ENCODE assay signal across 11 cellular contexts in the genomic region with DNA sequence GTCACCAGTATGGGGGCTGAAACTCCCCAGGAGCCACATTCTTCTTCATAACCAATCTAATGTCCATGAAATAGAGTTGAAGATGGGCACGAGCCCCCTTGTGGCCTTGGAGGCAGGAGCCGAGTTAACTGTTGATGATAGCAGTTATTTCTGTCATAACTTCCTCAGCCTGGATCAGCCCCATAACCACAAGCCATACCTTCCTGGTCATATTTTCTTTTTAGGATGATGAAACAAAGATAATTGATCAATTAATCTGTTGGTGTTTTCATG.
DNase-seq lines count a peak whose midpoint lies in the region; ATAC-seq and TF ChIP-seq lines count a peak whose summit lies in the region.
"Had no signal": no experiment of that assay in that cellular context is flagged by ENCODE, and none has a peak within 500 bp of the region (broad histone marks: within the 10 kb centered on the region; RNA-seq: fewer than 3 reads in every experiment).

No MANE protein-coding gene starts in this region.

- H3K9ac ChIP-seq in smooth muscle cell (ENCODE audit: low read depth) = no peak overlapping the region

- no peaks in the 10 kb centered on the region for H4K20me1 ChIP-seq in smooth muscle cell (ENCODE audit: low read depth)

- H3K79me2 ChIP-seq in smooth muscle cell (ENCODE audit: low read depth) = no peaks in the 10 kb centered on the region

- intact Hi-C loops in Right ventricle myocardium inferior (cut with DNase I) = loop anchor here (5.0 kb wide), 1 partner anchor 37 kb away; no protein-coding TSS in a partner anchor

- H3K4me3 ChIP-seq in right atrium auricular region (no peak overlapping the region), ectodermal cell (ENCODE audit: insufficient read depth, low read depth, low read length) (no peak overlapping the region), smooth muscle cell (no peak overlapping the region)
- H3K4me3 ChIP-seq: MG63 had no signal

- WGBS in ectodermal cell, 2 experiments = 50 to 74% methylated on average over 1 to 2 of the region's 2 CpGs
- 51% methylated on average over 2 of the region's 2 CpGs for WGBS in smooth muscle cell (ENCODE audit: low lambda C conversion rate)

- DNase-seq in Right ventricle myocardium inferior (ENCODE audit: missing footprints) (no peak), right atrium auricular region (ENCODE audit: low spot score) (no peak), NCI-H2227 treated with DMSO at 0.1 percent for 48 hours (lab: John Stamatoyannopoulos, UW) (peak; percentile 4), smooth muscle cell (lab: John Stamatoyannopoulos, UW; ENCODE audit: unreplicated experiment) (no peak), NCI-H524 (lab: John Stamatoyannopoulos, UW) (no peak), dedifferentiated amniotic fluid mesenchymal stem cell (ENCODE audit: extremely low spot score) (no peak)
- DNase-seq: activated CD4-positive, alpha-beta T cell treated with anti-CD3 and anti-CD28 coated beads for 4 hours; CD4-positive, alpha-beta memory T cell; MG63 had no signal

- peak in 1 of 2 donors; percentile 30 for TF ChIP-seq CTCF in right atrium auricular region (IDR thresholded peaks at IDR 0.05)
- peak; percentile 43 for TF ChIP-seq CTCF in smooth muscle cell (IDR thresholded peaks at IDR 0.05; ENCODE audit: borderline replicate concordance, insufficient read depth, poor library complexity, severe bottlenecking)

- H3K27ac ChIP-seq in right atrium auricular region = no peak overlapping the region
- peak overlapping the region; percentile 2 for H3K27ac ChIP-seq in ectodermal cell (ENCODE audit: insufficient read depth, low read depth, low read length, poor library complexity, severe bottlenecking)
- no peak overlapping the region for H3K27ac ChIP-seq in smooth muscle cell (ENCODE audit: low read depth)

- H3K9me3 ChIP-seq in right atrium auricular region = no peaks in the 10 kb centered on the region
- H3K9me3 ChIP-seq in ectodermal cell (ENCODE audit: control insufficient read depth, low read length) = no peaks in the 10 kb centered on the region
- no peaks in the 10 kb centered on the region for H3K9me3 ChIP-seq in smooth muscle cell (replicated peaks; ENCODE audit: low read depth)
- H3K9me3 ChIP-seq: MG63 had no signal

- H3F3A ChIP-seq in smooth muscle cell (ENCODE audit: low read depth) = no peaks in the 10 kb centered on the region

- no peak overlapping the region for H3K4me2 ChIP-seq in smooth muscle cell

- H3K4me1 ChIP-seq in right atrium auricular region (no peaks in the 10 kb centered on the region), ectodermal cell (ENCODE audit: control insufficient read depth, insufficient read depth, low read length) (peaks cover 38% of the 10 kb centered on the region), smooth muscle cell (ENCODE audit: low read depth) (peaks cover 21% of the 10 kb centered on the region)

- peak; percentile 29 for ATAC-seq in Right ventricle myocardium inferior
- no peak for ATAC-seq in GM21360 (IDR thresholded peaks at IDR 0.05; ENCODE audit: unreplicated experiment)

- H3K27me3 ChIP-seq in right atrium auricular region (no peaks in the 10 kb centered on the region), ectodermal cell (ENCODE audit: control insufficient read depth, insufficient read depth, low read length, poor library complexity, severe bottlenecking) (no peaks in the 10 kb centered on the region), smooth muscle cell (ENCODE audit: low read depth) (no peaks in the 10 kb centered on the region)
- H3K27me3 ChIP-seq: MG63 had no signal

- peaks cover 10% of the 10 kb centered on the region for H3K36me3 ChIP-seq in right atrium auricular region
- no peaks in the 10 kb centered on the region for H3K36me3 ChIP-seq in ectodermal cell (ENCODE audit: control insufficient read depth, insufficient read depth, low read length)
- no peaks in the 10 kb centered on the region for H3K36me3 ChIP-seq in smooth muscle cell (ENCODE audit: low read depth)
- H3K36me3 ChIP-seq: MG63 had no signal

- no peak overlapping the region for H2AFZ ChIP-seq in smooth muscle cell (ENCODE audit: low read depth)
